Comparison of ENCODE assay signal across 1 cellular context in genomic region chr1:199932462-199932861, GRCh38.
TF ChIP-seq lines count a peak whose summit lies in the region.

No MANE protein-coding gene starts in this region.

TF ChIP-seq in H1, 55 proteins besides CTCF, POLR2A, EP300 and RAD21 (continued from another document):
- TF ChIP-seq SIN3A (conservative IDR thresholded peaks at IDR 0.05 in 1 of 2, IDR thresholded peaks at IDR 0.05 in 1 of 2; ENCODE audit: low read depth in 1 of 2, low read length in 2 of 2): no peak
- TF ChIP-seq CBX8 (IDR thresholded peaks at IDR 0.05; ENCODE audit: borderline replicate concordance, low read depth, low read length): no peak
- no peak for TF ChIP-seq PHF8 (conservative IDR thresholded peaks at IDR 0.05; ENCODE audit: low read depth, low read length)
